ENCODE assay signal across 8 cellular contexts in the genomic region with DNA sequence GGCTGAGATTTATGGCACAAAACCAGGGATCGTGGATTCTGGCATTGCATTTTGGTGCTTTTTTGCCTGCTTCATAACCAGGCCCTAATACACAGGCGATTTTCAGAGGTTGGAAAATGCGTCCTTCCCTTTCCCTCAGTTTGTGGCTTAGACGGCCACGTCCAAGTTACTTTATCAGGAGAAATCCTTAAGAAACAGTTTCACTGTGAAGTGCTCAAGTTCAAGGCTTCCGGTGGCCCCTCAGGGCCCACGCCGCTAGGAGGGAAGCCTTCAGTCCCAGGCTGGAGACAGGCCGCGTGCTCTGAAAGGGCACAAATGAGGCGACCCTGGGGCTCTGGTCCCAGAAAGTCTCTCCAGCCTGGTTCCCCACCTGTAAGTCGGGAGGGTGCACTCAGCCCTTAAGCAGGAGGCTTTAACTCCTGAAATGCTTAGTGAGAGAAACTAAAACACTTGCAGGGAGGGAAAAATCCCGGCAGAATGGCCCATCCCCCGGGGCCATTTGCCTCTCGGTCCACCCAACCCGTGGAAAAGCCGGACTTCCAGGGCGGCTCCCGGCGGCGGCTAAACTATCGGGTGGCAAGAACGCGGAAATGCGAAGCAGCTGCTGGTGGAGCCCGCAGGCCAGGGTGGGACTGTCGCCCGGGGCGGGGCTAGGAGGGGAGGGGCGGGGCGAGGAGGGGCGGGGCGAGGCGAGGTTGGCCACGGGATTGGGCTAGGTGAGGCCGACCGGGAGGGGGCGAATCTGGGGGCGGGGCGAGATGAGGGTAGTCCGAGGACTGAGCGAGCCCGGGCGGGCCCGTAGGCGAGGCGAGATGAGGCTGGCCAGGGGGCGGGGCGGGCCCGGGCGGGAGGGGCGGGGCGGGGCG. TPM values are rescaled to one million over a fixed set of nuclear protein-coding genes. Genes with fewer than 3 reads are reported as not detected.
DNase-seq lines count a peak whose midpoint lies in the region; ATAC-seq and TF ChIP-seq lines count a peak whose summit lies in the region.

No MANE protein-coding gene starts in this region.

- peak overlapping the region; percentile 61 for H3K4me3 ChIP-seq in smooth muscle cell

- no peaks in the 10 kb centered on the region for H4K20me1 ChIP-seq in smooth muscle cell (ENCODE audit: low read depth)

- H3K27ac ChIP-seq in VCaP: peak overlapping the region; percentile 68
- peak overlapping the region; percentile 68 for H3K27ac ChIP-seq in smooth muscle cell (ENCODE audit: low read depth)

- TF ChIP-seq CTCF in VCaP (conservative IDR thresholded peaks at IDR 0.05) (no peak), smooth muscle cell (IDR thresholded peaks at IDR 0.05; ENCODE audit: borderline replicate concordance, insufficient read depth, poor library complexity, severe bottlenecking) (no peak)

- H3K9me3 ChIP-seq in smooth muscle cell (replicated peaks; ENCODE audit: low read depth): no peaks in the 10 kb centered on the region

- in situ Hi-C loops in T47D (cut with HindIII; ENCODE audit: low pct_unique_long_range_greater_than_20kb, low sequenced_read_pairs): no loop called here

- WGBS in smooth muscle cell (ENCODE audit: low lambda C conversion rate): 13% methylated on average over 31 of the region's 54 CpGs

- H3K9ac ChIP-seq in smooth muscle cell (ENCODE audit: low read depth): peak overlapping the region; percentile 35

- peak; percentile 63 for ATAC-seq in GM18907 (IDR thresholded peaks at IDR 0.05; ENCODE audit: unreplicated experiment)
- peak; percentile 83 for ATAC-seq in HG03135 (IDR thresholded peaks at IDR 0.05; ENCODE audit: unreplicated experiment)

- no peaks in the 10 kb centered on the region for H3K4me1 ChIP-seq in smooth muscle cell (ENCODE audit: low read depth)

- peak overlapping the region; percentile 92 for H3K4me2 ChIP-seq in smooth muscle cell

- no peaks in the 10 kb centered on the region for H3K79me2 ChIP-seq in smooth muscle cell (ENCODE audit: low read depth)

- DNase-seq in AG08395 (ENCODE audit: low spot score): peak; percentile 100
- DNase-seq in NCI-H2171 treated with DMSO at 0.1 percent for 48 hours (lab: John Stamatoyannopoulos, UW): peak; percentile 95
- DNase-seq in T47D (ENCODE audit: low read depth in 1 of 2, low spot score in 1 of 2): peak; percentile 92 to 95
- DNase-seq in iPS-NIHi7 (ENCODE audit: extremely low spot score): peak; percentile 100
- peak; percentile 97 for DNase-seq in smooth muscle cell (lab: John Stamatoyannopoulos, UW; ENCODE audit: unreplicated experiment)

- no peaks in the 10 kb centered on the region for H3K36me3 ChIP-seq in smooth muscle cell (ENCODE audit: low read depth)

- H3K27me3 ChIP-seq in smooth muscle cell (ENCODE audit: low read depth): no peaks in the 10 kb centered on the region

- H2AFZ ChIP-seq in smooth muscle cell (ENCODE audit: low read depth): peak overlapping the region; percentile 95

- peaks cover 6% of the 10 kb centered on the region for H3F3A ChIP-seq in smooth muscle cell (ENCODE audit: low read depth)

RNA-seq across cellular contexts. Expression of gene SLC66A3, which starts 0.6 kb away (rescaled TPM):
- total RNA-seq in smooth muscle cell: 37.2 and 41.0 TPM in 2 replicates
- polyA plus RNA-seq in smooth muscle cell: 27.4 and 33.5 TPM in 2 replicates

Comparison
In these comparisons a context has a peak if more than half of its experiments do, and no peak if none do; other contexts are left out.
1. Peak in every context shown above with its lines: DNase-seq, ATAC-seq, H3K4me3 ChIP-seq and H3K27ac ChIP-seq.